ENCODE assay signal across 40 cellular contexts in genomic region chrX:120476714-120477113, GRCh38.
"Had no signal": no experiment of that assay in that cellular context is flagged by ENCODE, and none has a peak within 500 bp of the region (broad histone marks: within the 10 kb centered on the region; RNA-seq: fewer than 3 reads in every experiment).

No MANE protein-coding gene starts in this region.

- H3K27ac Mint-ChIP-seq: activated naive CD4-positive, alpha-beta T cell treated with anti-CD3 and anti-CD28 coated beads for 36 hours; activated naive CD4-positive, alpha-beta T cell treated with anti-CD3 and anti-CD28 coated beads, Interleukin-2, amount 10 ng/mL, durations not matched to agents 7 days and 5 days; activated naive CD4-positive, alpha-beta T cell treated with anti-CD3 and anti-CD28 coated beads, Interleukin-2, amount 50 U/mL, for 24 hours; activated naive CD4-positive, alpha-beta T cell treated with anti-CD3 and anti-CD28 coated beads, Interleukin-2, amount 50 U/mL, for 72 hours; activated naive CD8-positive, alpha-beta T cell; activated naive CD8-positive, alpha-beta T cell treated with anti-CD3 and anti-CD28 coated beads for 36 hours; activated naive CD8-positive, alpha-beta T cell treated with anti-CD3 and anti-CD28 coated beads, Interleukin-2, amount 10 ng/mL, durations not matched to agents 7 days and 5 days; activated naive CD8-positive, alpha-beta T cell treated with anti-CD3 and anti-CD28 coated beads, Interleukin-2, amount 50 U/mL, for 24 hours; activated T-cell treated with anti-CD3 and anti-CD28 coated beads, Interleukin-2, amount 50 U/mL, for 24 hours; activated T-cell treated with anti-CD3 and anti-CD28 coated beads, Interleukin-2, amount 50 U/mL, for 72 hours; activated T-helper 1 cell treated with anti-CD3 and anti-CD28 coated beads, Interleukin-12 subunit alpha, Interleukin-12 subunit beta, Interleukin-2, Interleukin-4 antibody, amounts not matched to agents 30 ng/mL and 10 ng/mL and 1 ng/mL, durations not matched to agents 14 hours and 24 hours and 36 hours; activated T-helper 17 cell treated with anti-CD3 and anti-CD28 coated beads, Interleukin-2, amount 50 U/mL, for 72 hours; activated T-helper 2 cell treated with anti-CD3 and anti-CD28 coated beads, Interferon-gamma antibody, Interleukin-2, Interleukin-4, amounts not matched to agents 10 μg/mL and 5 μg/mL and 100 μg/mL, durations not matched to agents 14 hours and 24 hours and 36 hours; brain had no signal

- H3K36me3 ChIP-seq: adrenal gland, ascending aorta, brain microvascular endothelial cell, breast epithelium, cardiac muscle cell had no signal

- H3K4me1 ChIP-seq: adrenal gland, ascending aorta, body of pancreas, breast epithelium had no signal

- ATAC-seq: activated naive CD4-positive, alpha-beta T cell treated with anti-CD3 and anti-CD28 coated beads, Interleukin-2, amount 50 U/mL, for 72 hours; activated naive CD8-positive, alpha-beta T cell treated with anti-CD3 and anti-CD28 coated beads, Interleukin-2, amount 50 U/mL, for 24 hours; activated T-cell treated with anti-CD3 and anti-CD28 coated beads, Interleukin-2, amount 50 U/mL, for 4 hours; activated T-cell treated with anti-CD3 and anti-CD28 coated beads, Interleukin-2, amount 50 U/mL, for 72 hours; body of pancreas had no signal

- H3K9me3 ChIP-seq: adrenal gland, ascending aorta, body of pancreas, breast epithelium had no signal

- H3K27ac ChIP-seq: adrenal gland, ascending aorta, body of pancreas, brain microvascular endothelial cell, breast epithelium, cardiac muscle cell had no signal

- H3K4me3 ChIP-seq: adrenal gland, ascending aorta, body of pancreas, breast epithelium, cardiac muscle cell had no signal

- H3K4me3 Mint-ChIP-seq: activated naive CD4-positive, alpha-beta T cell treated with anti-CD3 and anti-CD28 coated beads for 36 hours; activated naive CD4-positive, alpha-beta T cell treated with anti-CD3 and anti-CD28 coated beads, Interleukin-2, amount 10 ng/mL, durations not matched to agents 7 days and 5 days; activated naive CD4-positive, alpha-beta T cell treated with anti-CD3 and anti-CD28 coated beads, Interleukin-2, amount 50 U/mL, for 24 hours; activated naive CD8-positive, alpha-beta T cell; activated naive CD8-positive, alpha-beta T cell treated with anti-CD3 and anti-CD28 coated beads for 36 hours; activated naive CD8-positive, alpha-beta T cell treated with anti-CD3 and anti-CD28 coated beads, Interleukin-2, amount 10 ng/mL, durations not matched to agents 7 days and 5 days; activated naive CD8-positive, alpha-beta T cell treated with anti-CD3 and anti-CD28 coated beads, Interleukin-2, amount 50 U/mL, for 24 hours; activated T-cell treated with anti-CD3 and anti-CD28 coated beads, Interleukin-2, amount 50 U/mL, for 24 hours; activated T-cell treated with anti-CD3 and anti-CD28 coated beads, Interleukin-2, amount 50 U/mL, for 4 hours; activated T-cell treated with anti-CD3 and anti-CD28 coated beads, Interleukin-2, amount 50 U/mL, for 72 hours; activated T-helper 1 cell treated with anti-CD3 and anti-CD28 coated beads, Interleukin-12 subunit alpha, Interleukin-12 subunit beta, Interleukin-2, Interleukin-4 antibody, amounts not matched to agents 30 ng/mL and 10 ng/mL and 1 ng/mL, durations not matched to agents 14 hours and 24 hours and 36 hours; activated T-helper 17 cell treated with anti-CD3 and anti-CD28 coated beads, Interleukin-2, amount 50 U/mL, for 72 hours; brain; central memory CD8-positive, alpha-beta T cell had no signal

- H3K36me3 Mint-ChIP-seq: activated naive CD4-positive, alpha-beta T cell treated with anti-CD3 and anti-CD28 coated beads, Interleukin-2, amount 10 ng/mL, durations not matched to agents 7 days and 5 days; activated naive CD4-positive, alpha-beta T cell treated with anti-CD3 and anti-CD28 coated beads, Interleukin-2, amount 50 U/mL, for 24 hours; activated naive CD4-positive, alpha-beta T cell treated with anti-CD3 and anti-CD28 coated beads, Interleukin-2, amount 50 U/mL, for 72 hours; activated naive CD8-positive, alpha-beta T cell; activated naive CD8-positive, alpha-beta T cell treated with anti-CD3 and anti-CD28 coated beads for 36 hours; activated naive CD8-positive, alpha-beta T cell treated with anti-CD3 and anti-CD28 coated beads, Interleukin-2, amount 10 ng/mL, durations not matched to agents 7 days and 5 days; brain had no signal

- H3K9me3 Mint-ChIP-seq: activated naive CD4-positive, alpha-beta T cell treated with anti-CD3 and anti-CD28 coated beads for 36 hours; activated naive CD4-positive, alpha-beta T cell treated with anti-CD3 and anti-CD28 coated beads, Interleukin-2, amount 10 ng/mL, durations not matched to agents 7 days and 5 days; activated naive CD4-positive, alpha-beta T cell treated with anti-CD3 and anti-CD28 coated beads, Interleukin-2, amount 50 U/mL, for 24 hours; activated naive CD4-positive, alpha-beta T cell treated with anti-CD3 and anti-CD28 coated beads, Interleukin-2, amount 50 U/mL, for 72 hours; activated naive CD8-positive, alpha-beta T cell treated with anti-CD3 and anti-CD28 coated beads for 36 hours; activated naive CD8-positive, alpha-beta T cell treated with anti-CD3 and anti-CD28 coated beads, Interleukin-2, amount 10 ng/mL, durations not matched to agents 7 days and 5 days; activated naive CD8-positive, alpha-beta T cell treated with anti-CD3 and anti-CD28 coated beads, Interleukin-2, amount 50 U/mL, for 24 hours; activated T-cell treated with anti-CD3 and anti-CD28 coated beads, Interleukin-2, amount 50 U/mL, for 24 hours; activated T-cell treated with anti-CD3 and anti-CD28 coated beads, Interleukin-2, amount 50 U/mL, for 4 hours; activated T-cell treated with anti-CD3 and anti-CD28 coated beads, Interleukin-2, amount 50 U/mL, for 72 hours; activated T-helper 1 cell treated with anti-CD3 and anti-CD28 coated beads, Interleukin-12 subunit alpha, Interleukin-12 subunit beta, Interleukin-2, Interleukin-4 antibody, amounts not matched to agents 30 ng/mL and 10 ng/mL and 1 ng/mL, durations not matched to agents 14 hours and 24 hours and 36 hours; activated T-helper 17 cell treated with anti-CD3 and anti-CD28 coated beads, Interleukin-2, amount 50 U/mL, for 72 hours; activated T-helper 2 cell treated with anti-CD3 and anti-CD28 coated beads, Interferon-gamma antibody, Interleukin-2, Interleukin-4, amounts not matched to agents 10 μg/mL and 5 μg/mL and 100 μg/mL, durations not matched to agents 14 hours and 24 hours and 36 hours; central memory CD8-positive, alpha-beta T cell had no signal

- H3K4me1 Mint-ChIP-seq: activated naive CD4-positive, alpha-beta T cell treated with anti-CD3 and anti-CD28 coated beads, Interleukin-2, amount 10 ng/mL, durations not matched to agents 7 days and 5 days; activated naive CD4-positive, alpha-beta T cell treated with anti-CD3 and anti-CD28 coated beads, Interleukin-2, amount 50 U/mL, for 24 hours; activated naive CD8-positive, alpha-beta T cell treated with anti-CD3 and anti-CD28 coated beads for 36 hours; activated naive CD8-positive, alpha-beta T cell treated with anti-CD3 and anti-CD28 coated beads, Interleukin-2, amount 10 ng/mL, durations not matched to agents 7 days and 5 days; activated naive CD8-positive, alpha-beta T cell treated with anti-CD3 and anti-CD28 coated beads, Interleukin-2, amount 50 U/mL, for 24 hours; activated T-helper 17 cell treated with anti-CD3 and anti-CD28 coated beads, Interleukin-2, amount 50 U/mL, for 72 hours; brain; central memory CD8-positive, alpha-beta T cell had no signal

- H3K27me3 Mint-ChIP-seq: activated naive CD4-positive, alpha-beta T cell treated with anti-CD3 and anti-CD28 coated beads, Interleukin-2, amount 50 U/mL, for 24 hours; activated naive CD8-positive, alpha-beta T cell; activated naive CD8-positive, alpha-beta T cell treated with anti-CD3 and anti-CD28 coated beads for 36 hours; activated naive CD8-positive, alpha-beta T cell treated with anti-CD3 and anti-CD28 coated beads, Interleukin-2, amount 50 U/mL, for 24 hours; activated T-cell treated with anti-CD3 and anti-CD28 coated beads, Interleukin-2, amount 50 U/mL, for 24 hours; activated T-helper 17 cell treated with anti-CD3 and anti-CD28 coated beads, Interleukin-2, amount 50 U/mL, for 72 hours; central memory CD8-positive, alpha-beta T cell had no signal

- FAIRE-seq: bronchial epithelial cell had no signal

- H3K27me3 ChIP-seq: ascending aorta, body of pancreas, brain microvascular endothelial cell, cardiac muscle cell had no signal

- DNase-seq: activated effector memory CD4-positive, alpha-beta T cell treated with anti-CD3 and anti-CD28 coated beads, Interleukin-2, amount 50 U/mL, for 16 hours; activated effector memory CD4-positive, alpha-beta T cell treated with Interleukin-2 at 50 U/mL for 16 hours; activated gamma-delta T cell; activated gamma-delta T cell treated with Interleukin-2 at 50 U/mL for 16 hours; activated naive CD4-positive, alpha-beta T cell; activated naive CD4-positive, alpha-beta T cell treated with anti-CD3 and anti-CD28 coated beads for 36 hours; activated naive CD4-positive, alpha-beta T cell treated with anti-CD3 and anti-CD28 coated beads, Interleukin-2, amount 10 ng/mL, durations not matched to agents 7 days and 5 days; activated naive CD4-positive, alpha-beta T cell treated with anti-CD3 and anti-CD28 coated beads, Interleukin-2, amount 50 U/mL, for 16 hours; activated naive CD4-positive, alpha-beta T cell treated with Interleukin-2 at 50 U/mL for 16 hours; activated naive CD8-positive, alpha-beta T cell treated with anti-CD3 and anti-CD28 coated beads for 36 hours; activated naive CD8-positive, alpha-beta T cell treated with anti-CD3 and anti-CD28 coated beads, Interleukin-2, amount 10 ng/mL, durations not matched to agents 7 days and 5 days; activated naive CD8-positive, alpha-beta T cell treated with anti-CD3 and anti-CD28 coated beads, Interleukin-2, amount 50 U/mL, for 24 hours; activated T-cell treated with anti-CD3 and anti-CD28 coated beads for 4 hours; activated T-cell treated with anti-CD3 and anti-CD28 coated beads, Interleukin-2, amount 50 U/mL, for 1 hour; activated T-cell treated with anti-CD3 and anti-CD28 coated beads, Interleukin-2, amount 50 U/mL, for 24 hours; activated T-cell treated with anti-CD3 and anti-CD28 coated beads, Interleukin-2, amount 50 U/mL, for 4 hours; activated T-cell treated with anti-CD3 and anti-CD28 coated beads, Interleukin-2, amount 50 U/mL, for 48 hours; activated T-cell treated with anti-CD3 and anti-CD28 coated beads, Interleukin-2, amount 50 U/mL, for 72 hours; adrenal gland; amniotic stem cell; amygdala; anterior cingulate cortex; aorta; body of pancreas; brain microvascular endothelial cell; caudate nucleus; central memory CD4-positive, alpha-beta T cell; cerebellar nuclear complex had no signal
